ENCODE assay signal across 8 cellular contexts in genomic region chr13:44231786-44232516, GRCh38.
DNase-seq lines count a peak whose midpoint lies in the region; ATAC-seq and TF ChIP-seq lines count a peak whose summit lies in the region.

No MANE protein-coding gene starts in this region.

- TF ChIP-seq EP300 in gastroesophageal sphincter (IDR thresholded peaks at IDR 0.05), result no peak

- H3K36me3 ChIP-seq in H7 (replicated peaks; ENCODE audit: control insufficient read depth, insufficient read depth, low read length) (no peaks in the 10 kb centered on the region), Peyer's patch (no peaks in the 10 kb centered on the region), gastroesophageal sphincter (no peaks in the 10 kb centered on the region), skeletal muscle tissue (ENCODE audit: control insufficient read depth in 3 of 3, insufficient read depth in 3 of 3, low read length in 3 of 3) (no peaks in the 10 kb centered on the region)

- peak; percentile 76 for DNase-seq in H7
- DNase-seq in Peyer's patch, result peak; percentile 22 to 83 (median 74)
- no peak for DNase-seq in AML-193 (lab: John Stamatoyannopoulos, UW)
- no peak for DNase-seq in NCI-H2171 (lab: John Stamatoyannopoulos, UW)
- DNase-seq in activated gamma-delta T cell (lab: John Stamatoyannopoulos, UW), result no peak
- no peak for DNase-seq in posterior vena cava (ENCODE audit: low spot score)

- H3K9ac ChIP-seq in skeletal muscle tissue (ENCODE audit: low read depth in 1 of 3, low read length in 3 of 3), result no peak overlapping the region

- TF ChIP-seq CTCF in Peyer's patch (IDR thresholded peaks at IDR 0.05) (peak in 3 of 6 experiments; percentile 9 to 42 (median 32)), gastroesophageal sphincter (IDR thresholded peaks at IDR 0.05) (peak in 2 of 4 experiments; percentile 28 to 31)

- 77 to 100% methylated on average over 1 to 14 of the region's 15 CpGs for WGBS in gastroesophageal sphincter (ENCODE audit: low coverage in 1 of 2), 2 donors

- intact Hi-C loops in posterior vena cava (cut with DNase I), result no loop called here

- H3K4me3 ChIP-seq in H7 (ENCODE audit: insufficient read depth, low read depth, low read length) (no peak overlapping the region), Peyer's patch (no peak overlapping the region), gastroesophageal sphincter (no peak overlapping the region), skeletal muscle tissue (ENCODE audit: low read length in 3 of 3) (peak overlapping the region in 1 of 3 donors; percentile 0)

- peak overlapping the region; percentile 47 to 76 (median 56) for H3K27ac ChIP-seq in Peyer's patch
- H3K27ac ChIP-seq in gastroesophageal sphincter, result peak overlapping the region in 3 of 4 donors; percentile 34 to 52 (median 46)
- H3K27ac ChIP-seq in skeletal muscle tissue (ENCODE audit: low read depth, low read length), result peak overlapping the region; percentile 76

- H3K4me1 ChIP-seq in Peyer's patch (peaks cover 0 to 14% (median 5%) of the 10 kb centered on the region in 4 donors), gastroesophageal sphincter (peaks cover 11 to 43% (median 14%) of the 10 kb centered on the region in 3 donors), skeletal muscle tissue (ENCODE audit: control insufficient read depth in 3 of 3, insufficient read depth in 3 of 3, low read length in 3 of 3) (peaks cover 22 to 31% (median 29%) of the 10 kb centered on the region in 3 donors)

- H3K9me3 ChIP-seq in Peyer's patch, result no peaks in the 10 kb centered on the region
- H3K9me3 ChIP-seq in gastroesophageal sphincter, result no peaks in the 10 kb centered on the region
- H3K9me3 ChIP-seq in skeletal muscle tissue (ENCODE audit: control insufficient read depth in 3 of 3, low read length in 3 of 3), result no peaks in the 10 kb centered on the region

- peak; percentile 92 for ATAC-seq in gastroesophageal sphincter

- H3K27me3 ChIP-seq in H7 (ENCODE audit: control insufficient read depth, insufficient read depth, low read length) (no peaks in the 10 kb centered on the region), Peyer's patch (no peaks in the 10 kb centered on the region), gastroesophageal sphincter (no peaks in the 10 kb centered on the region), skeletal muscle tissue (ENCODE audit: control insufficient read depth in 3 of 3, insufficient read depth in 3 of 3, low read length in 3 of 3) (no peaks in the 10 kb centered on the region)

- no peak for TF ChIP-seq POLR2A in Peyer's patch (IDR thresholded peaks at IDR 0.05)
- no peak for TF ChIP-seq POLR2A in gastroesophageal sphincter (IDR thresholded peaks at IDR 0.05)

Comparison
In these comparisons a context has a peak if more than half of its experiments do, and no peak if none do; other contexts are left out.
1. DNase-seq: peak in H7 (single experiment) and Peyer's patch (3 of 3); none in AML-193 (0 of 2), NCI-H2171 (single experiment), activated gamma-delta T cell (single experiment) and posterior vena cava (single experiment).
2. Peak in every context shown above with its lines, with median percentiles within 50 percentile points of each other: H3K27ac ChIP-seq.